Comparison of ENCODE assay signal across 1 cellular context in the genomic region with DNA sequence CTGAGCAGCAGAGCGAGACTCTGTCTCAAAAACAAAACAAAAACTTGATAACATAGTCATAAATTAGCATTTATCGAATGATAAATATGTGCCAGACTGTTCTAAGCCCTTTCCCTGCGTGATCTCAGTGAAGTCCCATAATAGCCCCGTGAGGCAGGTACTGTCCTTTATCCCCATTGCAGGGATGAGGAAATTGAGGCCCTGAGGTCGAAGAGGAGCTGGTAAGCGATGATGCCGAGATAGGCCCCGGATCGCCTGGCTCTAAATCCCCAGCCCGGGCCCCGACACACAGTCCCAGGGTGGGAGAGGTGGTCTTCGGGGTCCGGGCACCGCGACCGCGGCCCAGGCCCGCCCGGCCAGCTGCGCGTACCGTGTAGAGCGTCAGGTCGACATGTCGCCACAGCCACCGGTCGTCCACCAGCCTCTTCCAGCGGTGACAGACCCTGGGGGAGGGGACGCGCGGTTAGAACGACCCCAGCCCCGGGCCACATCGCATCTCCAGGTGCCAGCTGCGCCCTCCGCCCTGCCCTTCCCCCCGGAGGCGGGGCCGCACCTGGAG.
TF ChIP-seq lines count a peak whose summit lies in the region.

No MANE protein-coding gene starts in this region.

TF ChIP-seq in H1, 55 proteins besides CTCF, POLR2A, EP300 and RAD21:
- no peak for TF ChIP-seq ATF2 (IDR thresholded peaks at IDR 0.05; ENCODE audit: low read length)
- no peak for TF ChIP-seq SRF (IDR thresholded peaks at IDR 0.05; ENCODE audit: low read depth, low read length)
- TF ChIP-seq TEAD4 (IDR thresholded peaks at IDR 0.05; ENCODE audit: low read depth, low read length): no peak
- TF ChIP-seq ASH2L (IDR thresholded peaks at IDR 0.05; ENCODE audit: low read length): peak; percentile 81
- no peak for TF ChIP-seq CBX8 (IDR thresholded peaks at IDR 0.05; ENCODE audit: borderline replicate concordance, low read depth, low read length)
- no peak for TF ChIP-seq SIRT6 (IDR thresholded peaks at IDR 0.05; ENCODE audit: low read length)
- no peak for TF ChIP-seq RNF2 (IDR thresholded peaks at IDR 0.05; ENCODE audit: borderline replicate concordance, low read depth, low read length, missing control alignments, poor library complexity, severe bottlenecking)
- TF ChIP-seq KDM5A (IDR thresholded peaks at IDR 0.05; ENCODE audit: low read length): no peak; the same call in 1 of the 2 replicates
- no peak for TF ChIP-seq NRF1 (IDR thresholded peaks at IDR 0.05; ENCODE audit: low read depth, low read length)
- no peak for TF ChIP-seq JUND (IDR thresholded peaks at IDR 0.05; ENCODE audit: low read length)
- TF ChIP-seq EGR1 (IDR thresholded peaks at IDR 0.05; ENCODE audit: borderline replicate concordance, low read depth, low read length): no peak
- TF ChIP-seq HDAC2 (IDR thresholded peaks at IDR 0.05; ENCODE audit: borderline replicate concordance in 1 of 2, low read depth in 2 of 2, low read length in 2 of 2): no peak; a peak in 1 of 4 replicates
- no peak for TF ChIP-seq CEBPB (IDR thresholded peaks at IDR 0.05; ENCODE audit: low read depth, low read length)
- TF ChIP-seq, protein P1, sequence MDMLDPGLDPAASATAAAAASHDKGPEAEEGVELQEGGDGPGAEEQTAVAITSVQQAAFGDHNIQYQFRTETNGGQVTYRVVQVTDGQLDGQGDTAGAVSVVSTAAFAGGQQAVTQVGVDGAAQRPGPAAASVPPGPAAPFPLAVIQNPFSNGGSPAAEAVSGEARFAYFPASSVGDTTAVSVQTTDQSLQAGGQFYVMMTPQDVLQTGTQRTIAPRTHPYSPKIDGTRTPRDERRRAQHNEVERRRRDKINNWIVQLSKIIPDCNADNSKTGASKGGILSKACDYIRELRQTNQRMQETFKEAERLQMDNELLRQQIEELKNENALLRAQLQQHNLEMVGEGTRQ (IDR thresholded peaks at IDR 0.05; ENCODE audit: low read length): no peak
- no peak for TF ChIP-seq GABPA (IDR thresholded peaks at IDR 0.05; ENCODE audit: borderline replicate concordance, insufficient read depth, low read length)
- TF ChIP-seq RXRA (IDR thresholded peaks at IDR 0.05; ENCODE audit: insufficient read depth, low read depth, low read length): no peak
- no peak for TF ChIP-seq SIX5 (IDR thresholded peaks at IDR 0.05; ENCODE audit: low read depth, low read length)
- TF ChIP-seq NANOG (IDR thresholded peaks at IDR 0.05; ENCODE audit: insufficient read depth, low read depth, low read length, poor library complexity, severe bottlenecking): no peak
- TF ChIP-seq KDM1A (IDR thresholded peaks at IDR 0.05; ENCODE audit: borderline replicate concordance, low read length): peak; percentile 23; the same call in 1 of the 2 replicates
- no peak for TF ChIP-seq MAX (IDR thresholded peaks at IDR 0.05)
- TF ChIP-seq JUN (IDR thresholded peaks at IDR 0.05; ENCODE audit: low read depth, low read length): no peak
- no peak for TF ChIP-seq MAFK (IDR thresholded peaks at IDR 0.05; ENCODE audit: low read depth, low read length)
- TF ChIP-seq TCF12 (IDR thresholded peaks at IDR 0.05; ENCODE audit: low read depth, low read length): no peak
- TF ChIP-seq, protein P2, sequence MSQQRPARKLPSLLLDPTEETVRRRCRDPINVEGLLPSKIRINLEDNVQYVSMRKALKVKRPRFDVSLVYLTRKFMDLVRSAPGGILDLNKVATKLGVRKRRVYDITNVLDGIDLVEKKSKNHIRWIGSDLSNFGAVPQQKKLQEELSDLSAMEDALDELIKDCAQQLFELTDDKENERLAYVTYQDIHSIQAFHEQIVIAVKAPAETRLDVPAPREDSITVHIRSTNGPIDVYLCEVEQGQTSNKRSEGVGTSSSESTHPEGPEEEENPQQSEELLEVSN (IDR thresholded peaks at IDR 0.05): no peak
- TF ChIP-seq BRCA1 (IDR thresholded peaks at IDR 0.05; ENCODE audit: low read depth, low read length): no peak
- TF ChIP-seq RBBP5 (IDR thresholded peaks at IDR 0.05; ENCODE audit: borderline replicate concordance, low read depth, low read length): peak; percentile 87; the same call in 1 of the 2 replicates
- TF ChIP-seq ZNF274 (IDR thresholded peaks at IDR 0.05; ENCODE audit: borderline replicate concordance, extremely low read depth, low read length): no peak
